ENCODE assay signal across 1 cellular context in the genomic region with DNA sequence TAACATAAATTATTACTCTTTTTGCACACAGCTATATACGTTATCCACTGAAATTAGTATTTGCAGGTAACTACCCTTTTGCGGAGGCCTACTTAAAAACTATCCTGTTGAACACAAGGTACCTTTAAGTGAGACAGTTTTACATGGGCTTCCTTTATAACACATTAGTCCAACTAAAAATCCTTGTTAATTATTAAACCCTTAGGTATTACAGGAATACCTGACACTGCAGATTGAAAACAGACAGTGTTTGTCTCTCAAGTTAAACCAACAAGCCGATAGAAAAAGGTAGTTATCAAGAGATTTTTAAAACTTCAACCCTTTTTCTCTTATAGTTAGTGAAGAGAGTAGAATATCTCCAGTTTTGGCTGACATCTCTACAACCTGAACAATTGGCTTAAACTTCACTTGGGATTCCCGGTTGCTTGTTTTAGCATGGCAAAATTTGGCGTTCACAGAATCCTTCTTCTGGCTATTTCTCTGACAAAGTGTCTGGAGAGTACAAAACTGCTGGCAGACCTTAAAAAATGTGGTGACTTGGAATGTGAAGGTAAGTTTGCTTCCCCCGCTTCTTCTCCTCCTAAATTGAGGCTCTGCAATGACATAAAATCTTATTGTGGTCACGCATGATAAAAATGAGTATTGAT.
TF ChIP-seq lines count a peak whose summit lies in the region.

A gene with protein sequence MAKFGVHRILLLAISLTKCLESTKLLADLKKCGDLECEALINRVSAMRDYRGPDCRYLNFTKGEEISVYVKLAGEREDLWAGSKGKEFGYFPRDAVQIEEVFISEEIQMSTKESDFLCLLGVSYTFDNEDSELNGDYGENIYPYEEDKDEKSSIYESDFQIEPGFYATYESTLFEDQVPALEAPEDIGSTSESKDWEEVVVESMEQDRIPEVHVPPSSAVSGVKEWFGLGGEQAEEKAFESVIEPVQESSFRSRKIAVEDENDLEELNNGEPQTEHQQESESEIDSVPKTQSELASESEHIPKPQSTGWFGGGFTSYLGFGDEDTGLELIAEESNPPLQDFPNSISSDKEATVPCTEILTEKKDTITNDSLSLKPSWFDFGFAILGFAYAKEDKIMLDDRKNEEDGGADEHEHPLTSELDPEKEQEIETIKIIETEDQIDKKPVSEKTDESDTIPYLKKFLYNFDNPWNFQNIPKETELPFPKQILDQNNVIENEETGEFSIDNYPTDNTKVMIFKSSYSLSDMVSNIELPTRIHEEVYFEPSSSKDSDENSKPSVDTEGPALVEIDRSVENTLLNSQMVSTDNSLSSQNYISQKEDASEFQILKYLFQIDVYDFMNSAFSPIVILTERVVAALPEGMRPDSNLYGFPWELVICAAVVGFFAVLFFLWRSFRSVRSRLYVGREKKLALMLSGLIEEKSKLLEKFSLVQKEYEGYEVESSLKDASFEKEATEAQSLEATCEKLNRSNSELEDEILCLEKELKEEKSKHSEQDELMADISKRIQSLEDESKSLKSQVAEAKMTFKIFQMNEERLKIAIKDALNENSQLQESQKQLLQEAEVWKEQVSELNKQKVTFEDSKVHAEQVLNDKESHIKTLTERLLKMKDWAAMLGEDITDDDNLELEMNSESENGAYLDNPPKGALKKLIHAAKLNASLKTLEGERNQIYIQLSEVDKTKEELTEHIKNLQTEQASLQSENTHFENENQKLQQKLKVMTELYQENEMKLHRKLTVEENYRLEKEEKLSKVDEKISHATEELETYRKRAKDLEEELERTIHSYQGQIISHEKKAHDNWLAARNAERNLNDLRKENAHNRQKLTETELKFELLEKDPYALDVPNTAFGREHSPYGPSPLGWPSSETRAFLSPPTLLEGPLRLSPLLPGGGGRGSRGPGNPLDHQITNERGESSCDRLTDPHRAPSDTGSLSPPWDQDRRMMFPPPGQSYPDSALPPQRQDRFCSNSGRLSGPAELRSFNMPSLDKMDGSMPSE (N-terminal part only) (plus strand): TSS at position 236 of the 647 bp plus-strand sequence. CDS start 200 bp downstream, at position 436.

TF ChIP-seq in GM23338, 12 proteins besides CTCF, POLR2A, EP300 and RAD21:
- TF ChIP-seq ZNF114 (CRISPR knock-in tag; IDR thresholded peaks at IDR 0.05) (no peak), REST (IDR thresholded peaks at IDR 0.05; ENCODE audit: unreplicated experiment) (no peak), POLR2AphosphoS5 (IDR thresholded peaks at IDR 0.05; ENCODE audit: low read depth) (no peak), EZH2 (IDR thresholded peaks at IDR 0.05; ENCODE audit: low read depth, unreplicated experiment) (no peak), JUNB (IDR thresholded peaks at IDR 0.05; ENCODE audit: unreplicated experiment) (no peak), ZNF331 (CRISPR knock-in tag; IDR thresholded peaks at IDR 0.05; ENCODE audit: low read depth) (no peak), EZH2phosphoT487 (IDR thresholded peaks at IDR 0.05; ENCODE audit: unreplicated experiment) (no peak), CREB1 (CRISPR knock-in tag; IDR thresholded peaks at IDR 0.05; ENCODE audit: low read depth) (no peak), STAT1 (IDR thresholded peaks at IDR 0.05; ENCODE audit: unreplicated experiment) (no peak), ETS1 (IDR thresholded peaks at IDR 0.05) (no peak)
- TF ChIP-seq, protein P1, sequence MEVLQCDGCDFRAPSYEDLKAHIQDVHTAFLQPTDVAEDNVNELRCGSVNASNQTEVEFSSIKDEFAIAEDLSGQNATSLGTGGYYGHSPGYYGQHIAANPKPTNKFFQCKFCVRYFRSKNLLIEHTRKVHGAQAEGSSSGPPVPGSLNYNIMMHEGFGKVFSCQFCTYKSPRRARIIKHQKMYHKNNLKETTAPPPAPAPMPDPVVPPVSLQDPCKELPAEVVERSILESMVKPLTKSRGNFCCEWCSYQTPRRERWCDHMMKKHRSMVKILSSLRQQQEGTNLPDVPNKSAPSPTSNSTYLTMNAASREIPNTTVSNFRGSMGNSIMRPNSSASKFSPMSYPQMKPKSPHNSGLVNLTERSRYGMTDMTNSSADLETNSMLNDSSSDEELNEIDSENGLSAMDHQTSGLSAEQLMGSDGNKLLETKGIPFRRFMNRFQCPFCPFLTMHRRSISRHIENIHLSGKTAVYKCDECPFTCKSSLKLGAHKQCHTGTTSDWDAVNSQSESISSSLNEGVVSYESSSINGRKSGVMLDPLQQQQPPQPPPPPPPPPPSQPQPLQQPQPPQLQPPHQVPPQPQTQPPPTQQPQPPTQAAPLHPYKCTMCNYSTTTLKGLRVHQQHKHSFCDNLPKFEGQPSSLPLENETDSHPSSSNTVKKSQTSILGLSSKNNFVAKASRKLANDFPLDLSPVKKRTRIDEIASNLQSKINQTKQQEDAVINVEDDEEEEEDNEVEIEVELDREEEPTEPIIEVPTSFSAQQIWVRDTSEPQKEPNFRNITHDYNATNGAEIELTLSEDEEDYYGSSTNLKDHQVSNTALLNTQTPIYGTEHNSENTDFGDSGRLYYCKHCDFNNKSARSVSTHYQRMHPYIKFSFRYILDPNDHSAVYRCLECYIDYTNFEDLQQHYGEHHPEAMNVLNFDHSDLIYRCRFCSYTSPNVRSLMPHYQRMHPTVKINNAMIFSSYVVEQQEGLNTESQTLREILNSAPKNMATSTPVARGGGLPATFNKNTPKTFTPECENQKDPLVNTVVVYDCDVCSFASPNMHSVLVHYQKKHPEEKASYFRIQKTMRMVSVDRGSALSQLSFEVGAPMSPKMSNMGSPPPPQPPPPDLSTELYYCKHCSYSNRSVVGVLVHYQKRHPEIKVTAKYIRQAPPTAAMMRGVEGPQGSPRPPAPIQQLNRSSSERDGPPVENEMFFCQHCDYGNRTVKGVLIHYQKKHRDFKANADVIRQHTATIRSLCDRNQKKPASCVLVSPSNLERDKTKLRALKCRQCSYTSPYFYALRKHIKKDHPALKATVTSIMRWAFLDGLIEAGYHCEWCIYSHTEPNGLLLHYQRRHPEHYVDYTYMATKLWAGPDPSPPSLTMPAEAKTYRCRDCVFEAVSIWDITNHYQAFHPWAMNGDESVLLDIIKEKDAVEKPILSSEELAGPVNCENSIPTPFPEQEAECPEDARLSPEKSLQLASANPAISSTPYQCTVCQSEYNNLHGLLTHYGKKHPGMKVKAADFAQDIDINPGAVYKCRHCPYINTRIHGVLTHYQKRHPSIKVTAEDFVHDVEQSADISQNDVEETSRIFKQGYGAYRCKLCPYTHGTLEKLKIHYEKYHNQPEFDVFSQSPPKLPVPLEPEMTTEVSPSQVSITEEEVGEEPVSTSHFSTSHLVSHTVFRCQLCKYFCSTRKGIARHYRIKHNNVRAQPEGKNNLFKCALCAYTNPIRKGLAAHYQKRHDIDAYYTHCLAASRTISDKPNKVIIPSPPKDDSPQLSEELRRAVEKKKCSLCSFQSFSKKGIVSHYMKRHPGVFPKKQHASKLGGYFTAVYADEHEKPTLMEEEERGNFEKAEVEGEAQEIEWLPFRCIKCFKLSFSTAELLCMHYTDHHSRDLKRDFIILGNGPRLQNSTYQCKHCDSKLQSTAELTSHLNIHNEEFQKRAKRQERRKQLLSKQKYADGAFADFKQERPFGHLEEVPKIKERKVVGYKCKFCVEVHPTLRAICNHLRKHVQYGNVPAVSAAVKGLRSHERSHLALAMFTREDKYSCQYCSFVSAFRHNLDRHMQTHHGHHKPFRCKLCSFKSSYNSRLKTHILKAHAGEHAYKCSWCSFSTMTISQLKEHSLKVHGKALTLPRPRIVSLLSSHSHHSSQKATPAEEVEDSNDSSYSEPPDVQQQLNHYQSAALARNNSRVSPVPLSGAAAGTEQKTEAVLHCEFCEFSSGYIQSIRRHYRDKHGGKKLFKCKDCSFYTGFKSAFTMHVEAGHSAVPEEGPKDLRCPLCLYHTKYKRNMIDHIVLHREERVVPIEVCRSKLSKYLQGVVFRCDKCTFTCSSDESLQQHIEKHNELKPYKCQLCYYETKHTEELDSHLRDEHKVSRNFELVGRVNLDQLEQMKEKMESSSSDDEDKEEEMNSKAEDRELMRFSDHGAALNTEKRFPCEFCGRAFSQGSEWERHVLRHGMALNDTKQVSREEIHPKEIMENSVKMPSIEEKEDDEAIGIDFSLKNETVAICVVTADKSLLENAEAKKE (CRISPR knock-in tag; IDR thresholded peaks at IDR 0.05) = no peak
